Comparison of ENCODE assay signal across 7 cellular contexts in genomic region chr20:1777476-1777820, GRCh38.
DNase-seq lines count a peak whose midpoint lies in the region; ATAC-seq, FAIRE-seq and TF ChIP-seq lines count a peak whose summit lies in the region.

No MANE protein-coding gene starts in this region.

- peaks cover 11% of the 10 kb centered on the region for H3K4me1 ChIP-seq in OCI-LY3 (ENCODE audit: low read length)
- H3K4me1 ChIP-seq in endothelial cell of umbilical vein (ENCODE audit: control insufficient read depth, extremely low read depth, insufficient read depth, low read length): peaks cover 7% of the 10 kb centered on the region
- H3K4me1 ChIP-seq in smooth muscle cell (ENCODE audit: low read depth): peaks cover 6% of the 10 kb centered on the region

- no peaks in the 10 kb centered on the region for H3K79me2 ChIP-seq in OCI-LY3 (ENCODE audit: low read length)
- H3K79me2 ChIP-seq in endothelial cell of umbilical vein (ENCODE audit: control insufficient read depth, insufficient read depth, low read length): no peaks in the 10 kb centered on the region
- H3K79me2 ChIP-seq in smooth muscle cell (ENCODE audit: low read depth): peaks cover 6% of the 10 kb centered on the region

- DNase-seq in endothelial cell of umbilical vein (ENCODE audit: low read depth, low spot score) (no peak), smooth muscle cell (lab: John Stamatoyannopoulos, UW; ENCODE audit: unreplicated experiment) (no peak), DMS79 treated with DMSO at 0.1 percent for 48 hours (lab: John Stamatoyannopoulos, UW) (no peak), WERI-Rb-1 (no peak), NCI-H1092 (lab: John Stamatoyannopoulos, UW) (no peak)

- no peaks in the 10 kb centered on the region for H3F3A ChIP-seq in smooth muscle cell (ENCODE audit: low read depth)

- H2AFZ ChIP-seq in OCI-LY3 (ENCODE audit: low read depth, low read length) (no peak overlapping the region), endothelial cell of umbilical vein (ENCODE audit: low read depth, low read length) (peak overlapping the region; percentile 58), smooth muscle cell (ENCODE audit: low read depth) (peak overlapping the region; percentile 75)

- H3K27me3 ChIP-seq in OCI-LY3 (ENCODE audit: low read depth, low read length) (peaks cover 18% of the 10 kb centered on the region), endothelial cell of umbilical vein (ENCODE audit: control insufficient read depth in 2 of 2, insufficient read depth in 2 of 2, low read length in 2 of 2) (peaks cover 0 to 6% of the 10 kb centered on the region in 2 experiments), smooth muscle cell (ENCODE audit: low read depth) (no peaks in the 10 kb centered on the region), WERI-Rb-1 (ENCODE audit: insufficient read depth, low read depth, severe bottlenecking) (no peaks in the 10 kb centered on the region)

- peak; percentile 19 for ATAC-seq in GM19463 (IDR thresholded peaks at IDR 0.05; ENCODE audit: unreplicated experiment)

- POLR2A ChIA-PET in endothelial cell of umbilical vein (lab: Charles Lee): interaction anchor here (0.7 to 1.3 kb wide), 2 partner anchors 153 to 325 kb away, joined by 3 to 5 read pairs; no protein-coding TSS in a partner anchor

- intact Hi-C loops in endothelial cell of umbilical vein (cut with micrococcal nuclease): loop anchor here (1.0 to 10.0 kb wide), 7 partner anchors 13 to 327 kb away; partner anchors contain the start of genes NSFL1C, SIRPA and STK35

- H3K27ac ChIP-seq in OCI-LY3 (ENCODE audit: low read length) (no peak overlapping the region), endothelial cell of umbilical vein (ENCODE audit: insufficient read depth, low read depth, low read length) (no peak overlapping the region), smooth muscle cell (ENCODE audit: low read depth) (no peak overlapping the region), WERI-Rb-1 (no peak overlapping the region)

- no TSS peak for BruUV-seq in endothelial cell of umbilical vein (replicated peaks; lab: Mats Ljungman, UMichigan)

- 0 out of 2 replicates have a peak overlapping the region, but pooled peaks have one; percentile 16 for H3K9ac ChIP-seq in OCI-LY3 (ENCODE audit: low read length)
- peak overlapping the region; percentile 13 for H3K9ac ChIP-seq in endothelial cell of umbilical vein (replicated peaks; ENCODE audit: extremely low read depth, insufficient read depth, low read length)
- no peak overlapping the region for H3K9ac ChIP-seq in smooth muscle cell (ENCODE audit: low read depth)

- no peaks in the 10 kb centered on the region for H3K9me3 ChIP-seq in OCI-LY3 (ENCODE audit: insufficient read depth, low read length)
- no peaks in the 10 kb centered on the region for H3K9me3 ChIP-seq in endothelial cell of umbilical vein (replicated peaks; ENCODE audit: control insufficient read depth, insufficient read depth, low read length)
- no peaks in the 10 kb centered on the region for H3K9me3 ChIP-seq in smooth muscle cell (replicated peaks; ENCODE audit: low read depth)
- H3K9me3 ChIP-seq in WERI-Rb-1 (ENCODE audit: severe bottlenecking): no peaks in the 10 kb centered on the region

- FAIRE-seq in endothelial cell of umbilical vein (lab: Jason Lieb, UNC): no peak

- peak overlapping the region; percentile 80 for H3K4me3 ChIP-seq in OCI-LY3 (ENCODE audit: low read length)
- H3K4me3 ChIP-seq in endothelial cell of umbilical vein (replicated peaks in 1 of 3; ENCODE audit: insufficient read depth in 1 of 3, low read depth in 1 of 3, low read length in 3 of 3): peak overlapping the region in 1 of 3 experiments; percentile 77
- peak overlapping the region; percentile 70 for H3K4me3 ChIP-seq in smooth muscle cell
- no peak overlapping the region; the same call in 1 of the 2 replicates for H3K4me3 ChIP-seq in WERI-Rb-1 (ENCODE audit: low read depth, low read length)

- TF ChIP-seq CTCF in OCI-LY3 (IDR thresholded peaks at IDR 0.05; ENCODE audit: low read depth, low read length) (no peak), endothelial cell of umbilical vein (IDR thresholded peaks at IDR 0.05; ENCODE audit: extremely low read depth in 1 of 2, insufficient read depth in 1 of 2, low read depth in 1 of 2, low read length in 2 of 2) (no peak), smooth muscle cell (IDR thresholded peaks at IDR 0.05; ENCODE audit: borderline replicate concordance, insufficient read depth, poor library complexity, severe bottlenecking) (no peak), WERI-Rb-1 (IDR thresholded peaks at IDR 0.05; ENCODE audit: low read depth, low read length) (no peak)

- H4K20me1 ChIP-seq in OCI-LY3 (ENCODE audit: insufficient read depth, low read length) (no peaks in the 10 kb centered on the region), endothelial cell of umbilical vein (replicated peaks; ENCODE audit: control insufficient read depth, extremely low read depth, insufficient read depth, low read length) (no peaks in the 10 kb centered on the region), smooth muscle cell (ENCODE audit: low read depth) (no peaks in the 10 kb centered on the region)

- H3K36me3 ChIP-seq in OCI-LY3 (replicated peaks; ENCODE audit: low read depth, low read length) (no peaks in the 10 kb centered on the region), endothelial cell of umbilical vein (ENCODE audit: control insufficient read depth in 2 of 2, extremely low read depth in 1 of 2, insufficient read depth in 2 of 2, low read length in 2 of 2) (no peaks in the 10 kb centered on the region), smooth muscle cell (ENCODE audit: low read depth) (no peaks in the 10 kb centered on the region), WERI-Rb-1 (no peaks in the 10 kb centered on the region)

- H3K9me1 ChIP-seq in endothelial cell of umbilical vein (replicated peaks; ENCODE audit: control insufficient read depth, extremely low read depth, insufficient read depth, low read length): no peaks in the 10 kb centered on the region

- no peak for TF ChIP-seq POLR2A in endothelial cell of umbilical vein (IDR thresholded peaks at IDR 0.05; ENCODE audit: low read depth, low read length)

- dilution Hi-C loops in endothelial cell of umbilical vein (cut with MboI; ENCODE audit: extremely low pct_ligation_motif_present, low sequenced_read_pairs): no loop called here

- CTCF ChIA-PET in endothelial cell of umbilical vein (lab: Charles Lee): interaction anchor here (0.6 to 3.3 kb wide), 59 partner anchors 9 to 679 kb away, joined by 3 to 79 read pairs (median 5); partner anchors contain the start of genes NSFL1C and SIRPD

- H3K4me2 ChIP-seq in OCI-LY3 (ENCODE audit: low read length) (peak overlapping the region; percentile 90), endothelial cell of umbilical vein (ENCODE audit: insufficient read depth, low read length) (no peak overlapping the region), smooth muscle cell (peak overlapping the region; percentile 89)

- WGBS in smooth muscle cell (ENCODE audit: low lambda C conversion rate): 21% methylated on average over 14 of the region's 14 CpGs

TF ChIP-seq in endothelial cell of umbilical vein, 7 proteins besides CTCF, POLR2A, EP300 and RAD21:
- TF ChIP-seq JUN (IDR thresholded peaks at IDR 0.05; ENCODE audit: borderline replicate concordance, insufficient read depth, insufficient read length, low read depth) (no peak), EZH2 (IDR thresholded peaks at IDR 0.05; ENCODE audit: borderline replicate concordance, low read depth, low read length, severe bottlenecking) (no peak), MYC (IDR thresholded peaks at IDR 0.05; ENCODE audit: low read depth, low read length) (no peak), GATA2 (IDR thresholded peaks at IDR 0.05; ENCODE audit: insufficient read depth, insufficient read length, low read depth, low read length) (no peak), MAX (IDR thresholded peaks at IDR 0.05; ENCODE audit: insufficient read depth, insufficient read length) (no peak), FOS (IDR thresholded peaks at IDR 0.05; ENCODE audit: borderline replicate concordance, insufficient read depth, low read length) (no peak), POLR2AphosphoS5 (IDR thresholded peaks at IDR 0.05; ENCODE audit: insufficient read depth, low read depth, low read length) (no peak)
